Comparison of ENCODE assay signal across 9 cellular contexts in the genomic region with DNA sequence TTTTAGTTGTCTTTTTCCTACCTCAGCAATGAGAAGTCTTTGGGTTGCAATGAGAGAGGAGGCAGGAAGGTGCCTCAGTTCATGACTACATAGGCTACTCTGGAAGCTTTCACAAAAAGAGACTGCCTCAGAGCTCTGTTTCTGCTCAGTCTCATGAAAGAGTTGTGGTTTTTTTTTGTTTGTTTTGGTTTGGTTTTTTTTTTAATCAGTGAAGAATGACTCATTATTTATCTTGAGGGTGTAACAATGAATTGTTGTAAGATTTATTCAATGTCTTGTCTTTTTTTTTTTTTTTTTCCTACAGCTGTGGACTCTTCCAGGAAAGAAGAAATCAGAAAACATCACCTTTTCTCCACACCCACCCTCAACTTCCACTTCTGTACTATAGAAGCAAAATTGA.
DNase-seq lines count a peak whose midpoint lies in the region; ATAC-seq, FAIRE-seq and TF ChIP-seq lines count a peak whose summit lies in the region.
"Had no signal": no experiment of that assay in that cellular context is flagged by ENCODE, and none has a peak within 500 bp of the region (broad histone marks: within the 10 kb centered on the region; RNA-seq: fewer than 3 reads in every experiment).

No MANE protein-coding gene starts in this region.

- intact Hi-C loops in IMR-90 (cut with micrococcal nuclease) = no loop called here

- H3K9me3 ChIP-seq in IMR-90 (ENCODE audit: control insufficient read depth, insufficient read depth, low read length) = 0 out of 2 replicates have a peak, but pooled peaks cover 2% of the 10 kb centered on the region

- no peak for TF ChIP-seq CTCF in IMR-90 (conservative IDR thresholded peaks at IDR 0.05; ENCODE audit: low read depth, low read length)
- TF ChIP-seq CTCF in bronchial epithelial cell (IDR thresholded peaks at IDR 0.05; ENCODE audit: insufficient read depth, low read length, severe bottlenecking) = no peak

- no peak overlapping the region for H4K91ac ChIP-seq in IMR-90 (ENCODE audit: insufficient read depth, low read depth, low read length)

- no peak overlapping the region for H3K23ac ChIP-seq in IMR-90 (ENCODE audit: low read depth, low read length)

- no peaks in the 10 kb centered on the region for H3K36me3 ChIP-seq in IMR-90 (ENCODE audit: control insufficient read depth, insufficient read depth, low read length)
- no peaks in the 10 kb centered on the region for H3K36me3 ChIP-seq in bronchial epithelial cell (ENCODE audit: control insufficient read depth, insufficient read depth, low read length)
- no peaks in the 10 kb centered on the region for H3K36me3 ChIP-seq in H7 (replicated peaks; ENCODE audit: control insufficient read depth, insufficient read depth, low read length)
- H3K36me3 ChIP-seq: spleen had no signal

- H4K5ac ChIP-seq in IMR-90 (ENCODE audit: low read depth, low read length) = no peak overlapping the region

- no peak overlapping the region for H3K18ac ChIP-seq in IMR-90 (ENCODE audit: low read depth, low read length)

- H3K14ac ChIP-seq in IMR-90 (replicated peaks; ENCODE audit: low read depth, low read length) = no peak overlapping the region

- H2AK5ac ChIP-seq in IMR-90 (ENCODE audit: low read depth, low read length) = no peak overlapping the region

- no peak for TF ChIP-seq RAD21 in IMR-90 (IDR thresholded peaks at IDR 0.05; ENCODE audit: low read length)

- in situ Hi-C loops in IMR-90 (cut with MboI; ENCODE audit: low sequenced_read_pairs) = no loop called here

- dilution Hi-C loops in IMR-90 (cut with HindIII; ENCODE audit: low sequenced_read_pairs, unreplicated experiment) = no loop called here

- POLR2A ChIA-PET in IMR-90 (lab: Charles Lee; ENCODE audit: unreplicated experiment) = no interaction called here

- H3K27me3 ChIP-seq in IMR-90 (ENCODE audit: control insufficient read depth, insufficient read depth, low read length) (no peaks in the 10 kb centered on the region), bronchial epithelial cell (ENCODE audit: control insufficient read depth, insufficient read depth, low read length) (no peaks in the 10 kb centered on the region), H7 (ENCODE audit: control insufficient read depth, insufficient read depth, low read length) (no peaks in the 10 kb centered on the region)
- H3K27me3 ChIP-seq: spleen had no signal

- H4K20me1 ChIP-seq in IMR-90 (ENCODE audit: insufficient read depth, low read length) = no peaks in the 10 kb centered on the region

- H3K56ac ChIP-seq in IMR-90 (ENCODE audit: extremely low read depth, insufficient read depth, low read length) = no peak overlapping the region

- no peak overlapping the region for H4K8ac ChIP-seq in IMR-90 (ENCODE audit: low read depth in 2 of 2, low read length in 2 of 2)

- no peak overlapping the region for H2BK5ac ChIP-seq in IMR-90 (ENCODE audit: low read depth, low read length, poor library complexity, severe bottlenecking)

- CTCF ChIA-PET in IMR-90 (lab: Yijun Ruan, JAX) = interaction anchor here (0.6 kb wide), 1 partner anchor 26 kb away, joined by 3 read pairs; no protein-coding TSS in a partner anchor

- H2BK20ac ChIP-seq in IMR-90 (ENCODE audit: low read depth, low read length) = no peak overlapping the region

- H2BK15ac ChIP-seq in IMR-90 (ENCODE audit: low read depth, low read length) = no peak overlapping the region

- ATAC-seq in IMR-90 (ENCODE audit: low read depth) (no peak; the same call in 1 of the 2 replicates), GM21526 (IDR thresholded peaks at IDR 0.05; ENCODE audit: low FRiP score, unreplicated experiment) (no peak)

- H3K4me3 ChIP-seq in IMR-90 (ENCODE audit: insufficient read depth, low read depth, low read length) = no peak overlapping the region
- no peak overlapping the region for H3K4me3 ChIP-seq in bronchial epithelial cell (ENCODE audit: low read depth, low read length)
- no peak overlapping the region for H3K4me3 ChIP-seq in H7 (ENCODE audit: insufficient read depth, low read depth, low read length)
- H3K4me3 ChIP-seq: spleen had no signal

- H3K9ac ChIP-seq in IMR-90 (ENCODE audit: low read depth, low read length) = no peak overlapping the region

- no peak overlapping the region for H2AFZ ChIP-seq in IMR-90 (replicated peaks; ENCODE audit: low read length, poor library complexity)

- H3K4me2 ChIP-seq in IMR-90 (ENCODE audit: low read depth, low read length) = no peak overlapping the region

- no peaks in the 10 kb centered on the region for H3K4me1 ChIP-seq in IMR-90 (ENCODE audit: control insufficient read depth, insufficient read depth, low read length)
- H3K4me1 ChIP-seq: spleen had no signal

- no peaks in the 10 kb centered on the region for H3K9me1 ChIP-seq in IMR-90 (ENCODE audit: insufficient read depth, low read length)

- no peak overlapping the region for H3K4ac ChIP-seq in IMR-90 (ENCODE audit: low read depth, low read length)

- no peak overlapping the region for H3K27ac ChIP-seq in IMR-90 (ENCODE audit: insufficient read depth, low read length)

- FAIRE-seq in bronchial epithelial cell (lab: Jason Lieb, UNC) = no peak

- no peaks in the 10 kb centered on the region for H3K79me1 ChIP-seq in IMR-90 (ENCODE audit: low read depth in 1 of 2, low read length in 2 of 2)

- H2AK9ac ChIP-seq in IMR-90 (replicated peaks; ENCODE audit: low read depth, low read length, poor library complexity) = no peak overlapping the region

- TF ChIP-seq POLR2A in IMR-90 (IDR thresholded peaks at IDR 0.05; ENCODE audit: low read depth, low read length) = no peak

- DNase-seq in DMS53 (lab: John Stamatoyannopoulos, UW) = peak; percentile 72
- peak; percentile 6 for DNase-seq in IMR-90
- peak; percentile 98 for DNase-seq in bronchial epithelial cell (ENCODE audit: low read depth)
- DNase-seq in myocyte (ENCODE audit: low read depth) = peak; percentile 57
- DNase-seq in retina = no peak
- no peak for DNase-seq in H7
- DNase-seq: cortex of kidney, spleen had no signal

- no peak overlapping the region for H2BK120ac ChIP-seq in IMR-90 (ENCODE audit: low read depth, low read length)

- BruUV-seq in IMR-90 (replicated peaks; lab: Mats Ljungman, UMichigan) = no TSS peak

TF ChIP-seq in IMR-90, 13 proteins besides CTCF, POLR2A, EP300 and RAD21:
- TF ChIP-seq BHLHE40 (IDR thresholded peaks at IDR 0.05; ENCODE audit: low read depth, low read length) (no peak), NFE2L2 (IDR thresholded peaks at IDR 0.05; ENCODE audit: low read depth, low read length) (no peak), RCOR1 (IDR thresholded peaks at IDR 0.05; ENCODE audit: insufficient replicate concordance, low read length) (no peak), MXI1 (IDR thresholded peaks at IDR 0.05; ENCODE audit: borderline replicate concordance, low read depth, low read length) (no peak), CEBPB (IDR thresholded peaks at IDR 0.05; ENCODE audit: low read depth, low read length) (no peak), CHD1 (IDR thresholded peaks at IDR 0.05; ENCODE audit: low read depth, low read length) (no peak), RFX5 (IDR thresholded peaks at IDR 0.05; ENCODE audit: low read depth, low read length) (no peak), USF2 (IDR thresholded peaks at IDR 0.05; ENCODE audit: low read depth, low read length) (no peak), MAZ (IDR thresholded peaks at IDR 0.05; ENCODE audit: borderline replicate concordance, low read depth, low read length) (no peak), FOS (IDR thresholded peaks at IDR 0.05; ENCODE audit: low read depth, low read length) (no peak), SMC3 (IDR thresholded peaks at IDR 0.05; ENCODE audit: low read depth, low read length) (no peak), MAFK (IDR thresholded peaks at IDR 0.05; ENCODE audit: low read depth, low read length) (no peak)
- TF ChIP-seq, protein P1, sequence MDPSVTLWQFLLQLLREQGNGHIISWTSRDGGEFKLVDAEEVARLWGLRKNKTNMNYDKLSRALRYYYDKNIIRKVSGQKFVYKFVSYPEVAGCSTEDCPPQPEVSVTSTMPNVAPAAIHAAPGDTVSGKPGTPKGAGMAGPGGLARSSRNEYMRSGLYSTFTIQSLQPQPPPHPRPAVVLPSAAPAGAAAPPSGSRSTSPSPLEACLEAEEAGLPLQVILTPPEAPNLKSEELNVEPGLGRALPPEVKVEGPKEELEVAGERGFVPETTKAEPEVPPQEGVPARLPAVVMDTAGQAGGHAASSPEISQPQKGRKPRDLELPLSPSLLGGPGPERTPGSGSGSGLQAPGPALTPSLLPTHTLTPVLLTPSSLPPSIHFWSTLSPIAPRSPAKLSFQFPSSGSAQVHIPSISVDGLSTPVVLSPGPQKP (IDR thresholded peaks at IDR 0.05; ENCODE audit: borderline replicate concordance, low read depth, low read length) = no peak

Comparison
In these comparisons a context has a peak if more than half of its experiments do, and no peak if none do; other contexts are left out.
1. DNase-seq: peak in DMS53 (single experiment), IMR-90 (single experiment), bronchial epithelial cell (single experiment) and myocyte (single experiment); none in retina (single experiment) and H7 (single experiment).